8 cellular contexts compared by ENCODE assay signal in the genomic region with DNA sequence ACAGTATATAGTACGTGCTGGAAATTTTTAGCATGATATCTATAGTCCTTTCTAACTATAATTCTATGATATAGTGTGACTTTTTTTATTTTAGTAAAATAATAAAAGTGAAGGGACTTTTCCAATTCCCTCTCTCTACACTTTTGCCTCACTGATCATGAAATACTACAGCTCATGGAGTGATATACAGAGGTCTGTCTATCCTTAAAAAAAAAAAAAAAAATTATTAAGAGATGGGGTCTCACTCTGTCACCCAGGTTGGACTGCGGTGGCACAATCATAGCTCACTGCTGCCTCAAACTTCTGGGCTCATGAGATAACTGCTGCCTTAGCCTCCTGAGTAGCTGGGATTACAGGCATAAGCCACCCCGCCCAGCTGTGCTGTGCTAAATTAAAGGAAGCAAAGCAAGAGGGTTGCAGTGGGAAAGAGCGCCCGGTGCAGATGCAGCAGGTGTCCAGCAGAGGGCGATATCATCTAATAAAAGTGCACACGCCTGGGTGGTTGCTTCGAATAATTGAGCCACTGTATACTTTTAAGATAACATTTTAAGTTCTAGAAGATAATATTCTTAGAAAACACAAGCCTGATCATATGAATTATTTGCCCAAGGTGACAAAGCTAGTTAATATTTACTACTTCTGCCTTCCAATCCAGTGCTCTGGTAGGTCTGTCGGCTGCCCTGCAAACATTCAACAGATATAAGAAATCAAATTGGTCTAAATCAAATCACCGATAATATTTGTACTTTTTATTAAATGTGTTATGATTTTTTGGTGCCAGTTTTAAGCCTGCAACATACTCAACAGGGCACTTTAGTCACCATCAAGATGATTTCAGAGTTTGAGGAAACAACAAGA.
DNase-seq lines count a peak whose midpoint lies in the region; ATAC-seq and TF ChIP-seq lines count a peak whose summit lies in the region.

No MANE protein-coding gene starts in this region.

- peak; percentile 69 for TF ChIP-seq CTCF in OCI-LY3 (IDR thresholded peaks at IDR 0.05; ENCODE audit: low read depth, low read length)
- peak; percentile 98 for TF ChIP-seq CTCF in neural progenitor cell (IDR thresholded peaks at IDR 0.05)

- H3K36me3 ChIP-seq in OCI-LY3 (replicated peaks; ENCODE audit: low read depth, low read length) (no peaks in the 10 kb centered on the region), neural progenitor cell (no peaks in the 10 kb centered on the region)

- H3K9ac ChIP-seq in OCI-LY3 (ENCODE audit: low read length) (no peak overlapping the region), neural progenitor cell (no peak overlapping the region)

- H3K4me3 ChIP-seq in OCI-LY3 (ENCODE audit: low read length) (no peak overlapping the region), neural progenitor cell (no peak overlapping the region)

- peak; percentile 77 for ATAC-seq in GM19452 (IDR thresholded peaks at IDR 0.05; ENCODE audit: unreplicated experiment)
- peak; percentile 87 for ATAC-seq in HG03571 (IDR thresholded peaks at IDR 0.05; ENCODE audit: unreplicated experiment)

- H3K27me3 Mint-ChIP-seq in neural progenitor cell (ENCODE audit: insufficient read depth, low read depth), result no peaks in the 10 kb centered on the region

- H3K27me3 ChIP-seq in OCI-LY3 (ENCODE audit: low read depth, low read length) (no peaks in the 10 kb centered on the region), neural progenitor cell (no peaks in the 10 kb centered on the region)

- H3K36me3 Mint-ChIP-seq in neural progenitor cell, result no peaks in the 10 kb centered on the region

- no peaks in the 10 kb centered on the region for H3K9me3 Mint-ChIP-seq in neural progenitor cell

- DNase-seq in CMK (ENCODE audit: low read depth) (peak; percentile 49), activated T-cell treated with anti-CD3 and anti-CD28 coated beads for 48 hours (ENCODE audit: low read depth) (peak; percentile 44), fibroblast of gingiva (ENCODE audit: low read depth) (peak; percentile 68), neural progenitor cell (ENCODE audit: low spot score) (peak; percentile 85), superior temporal gyrus (ENCODE audit: extremely low spot score) (peak; percentile 86)

- H3F3A ChIP-seq in neural progenitor cell (ENCODE audit: low read depth), result no peaks in the 10 kb centered on the region

- no peaks in the 10 kb centered on the region for H3K9me3 ChIP-seq in OCI-LY3 (ENCODE audit: insufficient read depth, low read length)
- no peaks in the 10 kb centered on the region for H3K9me3 ChIP-seq in neural progenitor cell (ENCODE audit: low read depth)

- H3K4me3 Mint-ChIP-seq in neural progenitor cell, result no peak overlapping the region

- H3K4me1 Mint-ChIP-seq in neural progenitor cell, result no peaks in the 10 kb centered on the region

- H4K20me1 ChIP-seq in OCI-LY3 (ENCODE audit: insufficient read depth, low read length), result no peaks in the 10 kb centered on the region
- no peaks in the 10 kb centered on the region for H4K20me1 ChIP-seq in neural progenitor cell (ENCODE audit: low read depth)

- H3K79me2 ChIP-seq in OCI-LY3 (ENCODE audit: low read length) (no peaks in the 10 kb centered on the region), neural progenitor cell (ENCODE audit: low read depth) (no peaks in the 10 kb centered on the region)

- no peak overlapping the region for H2AFZ ChIP-seq in OCI-LY3 (ENCODE audit: low read depth, low read length)
- no peak overlapping the region for H2AFZ ChIP-seq in neural progenitor cell (replicated peaks)

- no peak overlapping the region for H3K27ac Mint-ChIP-seq in neural progenitor cell

- H3K4me2 ChIP-seq in OCI-LY3 (ENCODE audit: low read length), result no peak overlapping the region
- no peak overlapping the region for H3K4me2 ChIP-seq in neural progenitor cell

- H3K27ac ChIP-seq in OCI-LY3 (ENCODE audit: low read length), result no peak overlapping the region
- H3K27ac ChIP-seq in neural progenitor cell, result no peak overlapping the region

- peaks cover 16% of the 10 kb centered on the region for H3K4me1 ChIP-seq in OCI-LY3 (ENCODE audit: low read length)
- H3K4me1 ChIP-seq in neural progenitor cell, result no peaks in the 10 kb centered on the region
